Comparison of ENCODE assay signal across 17 cellular contexts in genomic region chr7:154776350-154776749, GRCh38.
A peak's percentile ranks its signal among the peaks of the same experiment; 100 is the strongest.
DNase-seq lines count a peak whose midpoint lies in the region; ATAC-seq and TF ChIP-seq lines count a peak whose summit lies in the region.
"Had no signal": no experiment of that assay in that cellular context is flagged by ENCODE, and none has a peak within 500 bp of the region (broad histone marks: within the 10 kb centered on the region; RNA-seq: fewer than 3 reads in every experiment).

No MANE protein-coding gene starts in this region.

- H3K79me2 ChIP-seq in OCI-LY7 (ENCODE audit: insufficient read depth, low read depth, low read length), result no peaks in the 10 kb centered on the region

- no peaks in the 10 kb centered on the region for H3K9me2 ChIP-seq in OCI-LY7 (ENCODE audit: insufficient read depth, low read length)

- H2AFZ ChIP-seq in OCI-LY7 (ENCODE audit: low read length), result peak overlapping the region; percentile 43
- H2AFZ ChIP-seq: PC-9 had no signal

- no peak for TF ChIP-seq CTCF in OCI-LY7 (conservative IDR thresholded peaks at IDR 0.05; ENCODE audit: low read length)
- no peak for TF ChIP-seq CTCF in gastrocnemius medialis (IDR thresholded peaks at IDR 0.05 in 4 of 5, conservative IDR thresholded peaks at IDR 0.05 in 1 of 5)

- H3K9me3 ChIP-seq in OCI-LY7 (ENCODE audit: low read length) (no peaks in the 10 kb centered on the region), gastrocnemius medialis (no peaks in the 10 kb centered on the region)
- H3K9me3 ChIP-seq: A549 had no signal

- H3K4me1 Mint-ChIP-seq in activated naive CD8-positive, alpha-beta T cell treated with anti-CD3 and anti-CD28 coated beads, Interleukin-2, amount 10 ng/mL, durations not matched to agents 7 days and 5 days, result no peaks in the 10 kb centered on the region
- H3K4me1 Mint-ChIP-seq in activated naive CD8-positive, alpha-beta T cell treated with anti-CD3 and anti-CD28 coated beads for 36 hours, result no peaks in the 10 kb centered on the region

- H3K36me3 Mint-ChIP-seq in activated naive CD8-positive, alpha-beta T cell treated with anti-CD3 and anti-CD28 coated beads, Interleukin-2, amount 10 ng/mL, durations not matched to agents 7 days and 5 days, result peaks cover 3% of the 10 kb centered on the region
- H3K36me3 Mint-ChIP-seq in activated naive CD8-positive, alpha-beta T cell treated with anti-CD3 and anti-CD28 coated beads for 36 hours, result no peaks in the 10 kb centered on the region
- H3K36me3 Mint-ChIP-seq: CD4-positive, CD25-positive, alpha-beta regulatory T cell had no signal

- DNase-seq in activated naive CD8-positive, alpha-beta T cell treated with anti-CD3 and anti-CD28 coated beads, Interleukin-2, amount 10 ng/mL, durations not matched to agents 7 days and 5 days, result no peak
- no peak for DNase-seq in activated naive CD8-positive, alpha-beta T cell treated with anti-CD3 and anti-CD28 coated beads for 36 hours
- peak; percentile 16 for DNase-seq in OCI-LY7 (ENCODE audit: low spot score)
- no peak for DNase-seq in gastrocnemius medialis
- DNase-seq in NCI-H82 (lab: John Stamatoyannopoulos, UW), result no peak
- no peak for DNase-seq in DMS79 treated with DMSO at 0.1 percent for 48 hours (lab: John Stamatoyannopoulos, UW)
- DNase-seq: Calu3; CD4-positive, CD25-positive, alpha-beta regulatory T cell; NCI-H1048; NCI-H146; NCI-H226; NCI-H526 treated with DMSO at 0.1 percent for 48 hours; PC-9 had no signal

- H3K4me1 ChIP-seq in OCI-LY7 (ENCODE audit: insufficient read depth, low read length, poor library complexity, severe bottlenecking) (peaks cover 16% of the 10 kb centered on the region), gastrocnemius medialis (no peaks in the 10 kb centered on the region)
- H3K4me1 ChIP-seq: A549 had no signal

- no peaks in the 10 kb centered on the region for H4K20me1 ChIP-seq in OCI-LY7 (ENCODE audit: insufficient read depth, low read length)

- CTCF ChIA-PET in OCI-LY7 (lab: Charles Lee; ENCODE audit: unreplicated experiment), result no interaction called here

- H3K4me3 ChIP-seq in OCI-LY7 (ENCODE audit: low read depth, low read length, poor library complexity, severe bottlenecking) (no peak overlapping the region), gastrocnemius medialis (no peak overlapping the region)
- H3K4me3 ChIP-seq: A549, PC-9, SK-N-MC had no signal

- intact Hi-C loops in OCI-LY7 (cut with micrococcal nuclease; ENCODE audit: unreplicated experiment) (no loop called here), gastrocnemius medialis (cut with DNase I; ENCODE audit: low total_unique reads) (no loop called here)

- POLR2A ChIA-PET in activated naive CD8-positive, alpha-beta T cell treated with anti-CD3 and anti-CD28 coated beads, Interleukin-2, amount 10 ng/mL, durations not matched to agents 7 days and 5 days (lab: Charles Lee), result no interaction called here
- POLR2A ChIA-PET in OCI-LY7 (lab: Charles Lee), result no interaction called here

- peaks cover 11% of the 10 kb centered on the region for H3K9me3 Mint-ChIP-seq in activated naive CD8-positive, alpha-beta T cell treated with anti-CD3 and anti-CD28 coated beads, Interleukin-2, amount 10 ng/mL, durations not matched to agents 7 days and 5 days
- H3K9me3 Mint-ChIP-seq in activated naive CD8-positive, alpha-beta T cell treated with anti-CD3 and anti-CD28 coated beads for 36 hours, result peaks cover 5% of the 10 kb centered on the region

- H3K27ac Mint-ChIP-seq in activated naive CD8-positive, alpha-beta T cell treated with anti-CD3 and anti-CD28 coated beads, Interleukin-2, amount 10 ng/mL, durations not matched to agents 7 days and 5 days, result peak overlapping the region; percentile 3
- no peak overlapping the region for H3K27ac Mint-ChIP-seq in activated naive CD8-positive, alpha-beta T cell treated with anti-CD3 and anti-CD28 coated beads for 36 hours

- H3K27ac ChIP-seq in OCI-LY7 (ENCODE audit: low read depth, low read length, poor library complexity, severe bottlenecking) (no peak overlapping the region), cingulate gyrus (ENCODE audit: low read depth, low read length) (peak overlapping the region; percentile 96), gastrocnemius medialis (no peak overlapping the region)
- H3K27ac ChIP-seq: A549, PC-9, SK-N-MC had no signal

- in situ Hi-C loops in gastrocnemius medialis (cut with MboI; ENCODE audit: low sequenced_read_pairs in 4 of 4), result no loop called here

- no peak overlapping the region for H3K4me3 Mint-ChIP-seq in activated naive CD8-positive, alpha-beta T cell treated with anti-CD3 and anti-CD28 coated beads, Interleukin-2, amount 10 ng/mL, durations not matched to agents 7 days and 5 days
- H3K4me3 Mint-ChIP-seq in activated naive CD8-positive, alpha-beta T cell treated with anti-CD3 and anti-CD28 coated beads for 36 hours, result no peak overlapping the region

- H3K4me2 ChIP-seq in OCI-LY7 (ENCODE audit: low read length), result 0 out of 2 replicates have a peak overlapping the region, but pooled peaks have one; percentile 59
- H3K4me2 ChIP-seq: A549, PC-9 had no signal

- peaks cover 2% of the 10 kb centered on the region for H3K27me3 Mint-ChIP-seq in activated naive CD8-positive, alpha-beta T cell treated with anti-CD3 and anti-CD28 coated beads, Interleukin-2, amount 10 ng/mL, durations not matched to agents 7 days and 5 days
- no peaks in the 10 kb centered on the region for H3K27me3 Mint-ChIP-seq in activated naive CD8-positive, alpha-beta T cell treated with anti-CD3 and anti-CD28 coated beads for 36 hours
- H3K27me3 Mint-ChIP-seq: CD4-positive, CD25-positive, alpha-beta regulatory T cell had no signal

- no peak for ATAC-seq in activated naive CD8-positive, alpha-beta T cell treated with anti-CD3 and anti-CD28 coated beads, Interleukin-2, amount 10 ng/mL, durations not matched to agents 7 days and 5 days (ENCODE audit: low read depth)
- ATAC-seq in gastrocnemius medialis, result no peak
- no peak for ATAC-seq in GM18909 (IDR thresholded peaks at IDR 0.05; ENCODE audit: poor library complexity, unreplicated experiment)

- H3K36me3 ChIP-seq in OCI-LY7 (ENCODE audit: insufficient read depth, low read length) (no peaks in the 10 kb centered on the region), gastrocnemius medialis (no peaks in the 10 kb centered on the region)

- no peaks in the 10 kb centered on the region for H3K27me3 ChIP-seq in gastrocnemius medialis

- no TSS peak for BruUV-seq in OCI-LY7 (replicated peaks; lab: Mats Ljungman, UMichigan)

- TF ChIP-seq POLR2A in gastrocnemius medialis (IDR thresholded peaks at IDR 0.05), result no peak
